ENCODE assay signal across 27 cellular contexts in the genomic region with DNA sequence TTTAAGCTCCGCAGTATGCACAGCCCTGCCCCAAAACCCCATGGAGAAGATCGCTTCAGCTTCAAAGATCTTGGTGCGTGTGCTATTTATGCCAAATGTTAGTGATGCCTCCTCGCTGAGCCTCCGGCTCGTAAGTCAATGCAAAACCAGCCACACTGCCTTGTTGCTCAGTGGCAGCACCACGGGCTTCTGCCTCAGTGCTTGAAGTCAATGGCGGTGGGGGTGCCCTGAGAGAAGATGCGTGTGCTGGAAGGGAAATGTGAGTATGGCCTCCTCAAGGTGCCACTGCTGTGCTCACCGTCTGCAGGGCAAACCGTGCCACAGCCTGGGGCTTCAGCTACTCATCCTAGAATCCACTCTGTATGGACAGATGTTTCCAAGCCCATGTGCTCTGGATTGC.
DNase-seq lines count a peak whose midpoint lies in the region; ATAC-seq and TF ChIP-seq lines count a peak whose summit lies in the region.
"Had no signal": no experiment of that assay in that cellular context is flagged by ENCODE, and none has a peak within 500 bp of the region (broad histone marks: within the 10 kb centered on the region; RNA-seq: fewer than 3 reads in every experiment).

No MANE protein-coding gene starts in this region.

- H3K9me3 Mint-ChIP-seq in activated CD4-positive, alpha-beta memory T cell treated with anti-CD3 and anti-CD28 coated beads, Interleukin-2, amount 10 ng/mL, durations not matched to agents 7 days and 5 days, result no peaks in the 10 kb centered on the region
- H3K9me3 Mint-ChIP-seq in activated CD4-positive, alpha-beta memory T cell treated with anti-CD3 and anti-CD28 coated beads for 36 hours, result no peaks in the 10 kb centered on the region
- no peaks in the 10 kb centered on the region for H3K9me3 Mint-ChIP-seq in T-cell
- no peaks in the 10 kb centered on the region for H3K9me3 Mint-ChIP-seq in natural killer cell treated with Interleukin-12 subunit alpha and Interleukin-12 subunit beta and Interleukin-15 and Interleukin-18, amount 100 ng/mL, for 72 hours
- H3K9me3 Mint-ChIP-seq: brain had no signal

- no peaks in the 10 kb centered on the region for H3K27me3 Mint-ChIP-seq in activated CD4-positive, alpha-beta memory T cell treated with anti-CD3 and anti-CD28 coated beads, Interleukin-2, amount 10 ng/mL, durations not matched to agents 7 days and 5 days
- no peaks in the 10 kb centered on the region for H3K27me3 Mint-ChIP-seq in activated CD4-positive, alpha-beta memory T cell treated with anti-CD3 and anti-CD28 coated beads for 36 hours
- no peaks in the 10 kb centered on the region for H3K27me3 Mint-ChIP-seq in T-cell
- no peaks in the 10 kb centered on the region for H3K27me3 Mint-ChIP-seq in natural killer cell treated with Interleukin-12 subunit alpha and Interleukin-12 subunit beta and Interleukin-15 and Interleukin-18, amount 100 ng/mL, for 72 hours

- H4K20me1 ChIP-seq in BLaER1, result no peaks in the 10 kb centered on the region

- H3K27me3 ChIP-seq in BLaER1, result no peaks in the 10 kb centered on the region
- H3K27me3 ChIP-seq: stomach, thyroid gland, vagina had no signal

- no peaks in the 10 kb centered on the region for H3K9me3 ChIP-seq in BLaER1
- H3K9me3 ChIP-seq: A549, psoas muscle, stomach, thyroid gland, vagina had no signal

- H3K4me3 Mint-ChIP-seq in activated CD4-positive, alpha-beta memory T cell treated with anti-CD3 and anti-CD28 coated beads, Interleukin-2, amount 10 ng/mL, durations not matched to agents 7 days and 5 days, result no peak overlapping the region
- no peak overlapping the region for H3K4me3 Mint-ChIP-seq in activated CD4-positive, alpha-beta memory T cell treated with anti-CD3 and anti-CD28 coated beads for 36 hours
- H3K4me3 Mint-ChIP-seq in T-cell, result no peak overlapping the region
- peak overlapping the region; percentile 34 for H3K4me3 Mint-ChIP-seq in natural killer cell treated with Interleukin-12 subunit alpha and Interleukin-12 subunit beta and Interleukin-15 and Interleukin-18, amount 100 ng/mL, for 72 hours
- H3K4me3 Mint-ChIP-seq: brain had no signal

- H3K4me2 ChIP-seq in BLaER1, result peak overlapping the region; percentile 84
- H3K4me2 ChIP-seq: A549 had no signal

- no peaks in the 10 kb centered on the region; the same call in 1 of the 2 replicates for H3K36me3 ChIP-seq in BLaER1
- H3K36me3 ChIP-seq: stomach, thyroid gland, vagina had no signal

- H3K4me1 ChIP-seq in BLaER1, result peaks cover 100% of the 10 kb centered on the region
- H3K4me1 ChIP-seq: A549 had no signal

- CTCF ChIA-PET in activated CD4-positive, alpha-beta memory T cell treated with anti-CD3 and anti-CD28 coated beads, Interleukin-2, amount 10 ng/mL, durations not matched to agents 7 days and 5 days (lab: Charles Lee), result interaction anchor here (3.9 kb wide), 1 partner anchor 20 kb away, joined by 23 read pairs; no protein-coding TSS in a partner anchor
- CTCF ChIA-PET in activated CD4-positive, alpha-beta memory T cell treated with anti-CD3 and anti-CD28 coated beads for 36 hours (lab: Charles Lee), result no interaction called here
- CTCF ChIA-PET in T-cell (lab: Charles Lee), result no interaction called here

- peaks cover 71% of the 10 kb centered on the region for H3K4me1 Mint-ChIP-seq in activated CD4-positive, alpha-beta memory T cell treated with anti-CD3 and anti-CD28 coated beads, Interleukin-2, amount 10 ng/mL, durations not matched to agents 7 days and 5 days
- H3K4me1 Mint-ChIP-seq in activated CD4-positive, alpha-beta memory T cell treated with anti-CD3 and anti-CD28 coated beads for 36 hours (ENCODE audit: low read depth), result peaks cover 47% of the 10 kb centered on the region
- peaks cover 71 to 84% (median 76%) of the 10 kb centered on the region in 3 donors for H3K4me1 Mint-ChIP-seq in T-cell
- H3K4me1 Mint-ChIP-seq in natural killer cell treated with Interleukin-12 subunit alpha and Interleukin-12 subunit beta and Interleukin-15 and Interleukin-18, amount 100 ng/mL, for 72 hours (ENCODE audit: low read depth in 2 of 2), result peaks cover 63 to 72% of the 10 kb centered on the region in 2 donors

- POLR2A ChIA-PET in activated CD4-positive, alpha-beta memory T cell treated with anti-CD3 and anti-CD28 coated beads, Interleukin-2, amount 10 ng/mL, durations not matched to agents 7 days and 5 days (lab: Charles Lee), result interaction anchor here (2.5 to 10.5 kb wide), 3 partner anchors 16 to 120 kb away, joined by 12 to 353 read pairs (median 21); a partner anchor contains a TSS
- POLR2A ChIA-PET in activated CD4-positive, alpha-beta memory T cell treated with anti-CD3 and anti-CD28 coated beads for 36 hours (lab: Charles Lee), result no interaction called here
- POLR2A ChIA-PET in T-cell (lab: Charles Lee), result no interaction called here

- no peak overlapping the region; the same call in 1 of the 2 replicates for H3K4me3 ChIP-seq in BLaER1
- H3K4me3 ChIP-seq: A549, psoas muscle, stomach, thyroid gland, vagina had no signal

- H3K36me3 Mint-ChIP-seq in activated CD4-positive, alpha-beta memory T cell treated with anti-CD3 and anti-CD28 coated beads, Interleukin-2, amount 10 ng/mL, durations not matched to agents 7 days and 5 days (ENCODE audit: low read depth), result peaks cover 47% of the 10 kb centered on the region
- peaks cover 6% of the 10 kb centered on the region for H3K36me3 Mint-ChIP-seq in activated CD4-positive, alpha-beta memory T cell treated with anti-CD3 and anti-CD28 coated beads for 36 hours
- H3K36me3 Mint-ChIP-seq in T-cell, result peaks cover 29% of the 10 kb centered on the region
- H3K36me3 Mint-ChIP-seq in natural killer cell treated with Interleukin-12 subunit alpha and Interleukin-12 subunit beta and Interleukin-15 and Interleukin-18, amount 100 ng/mL, for 72 hours, result no peaks in the 10 kb centered on the region

- H3K27ac ChIP-seq in BLaER1, result peak overlapping the region; percentile 98
- H3K27ac ChIP-seq: A549, psoas muscle, stomach, thyroid gland, vagina had no signal

- peak overlapping the region; percentile 98 for H3K27ac Mint-ChIP-seq in activated CD4-positive, alpha-beta memory T cell treated with anti-CD3 and anti-CD28 coated beads, Interleukin-2, amount 10 ng/mL, durations not matched to agents 7 days and 5 days
- H3K27ac Mint-ChIP-seq in activated CD4-positive, alpha-beta memory T cell treated with anti-CD3 and anti-CD28 coated beads for 36 hours, result no peak overlapping the region
- peak overlapping the region; percentile 25 to 87 for H3K27ac Mint-ChIP-seq in T-cell
- H3K27ac Mint-ChIP-seq in natural killer cell treated with Interleukin-12 subunit alpha and Interleukin-12 subunit beta and Interleukin-15 and Interleukin-18, amount 100 ng/mL, for 72 hours, result peak overlapping the region; percentile 72 to 88

- peak overlapping the region; percentile 80; the same call in 1 of the 2 replicates for H3K9ac ChIP-seq in BLaER1

- ATAC-seq in T-cell (replicated peaks in 1 of 4), result no peak
- ATAC-seq in natural killer cell treated with Interleukin-12 subunit alpha and Interleukin-12 subunit beta and Interleukin-15 and Interleukin-18, amount 100 ng/mL, for 72 hours, result no peak
- no peak for ATAC-seq in GM18502 (IDR thresholded peaks at IDR 0.05; ENCODE audit: poor library complexity, unreplicated experiment)
- no peak for ATAC-seq in GM18505 (IDR thresholded peaks at IDR 0.05; ENCODE audit: unreplicated experiment)
- ATAC-seq: A549; activated CD4-positive, CD25-positive, alpha-beta regulatory T cell treated with anti-CD3 and anti-CD28 coated beads, Interleukin-2, amount 50 U/mL, for 24 hours; psoas muscle had no signal

- no peak for DNase-seq in activated CD4-positive, alpha-beta memory T cell treated with anti-CD3 and anti-CD28 coated beads, Interleukin-2, amount 10 ng/mL, durations not matched to agents 7 days and 5 days
- DNase-seq in activated CD4-positive, alpha-beta memory T cell treated with anti-CD3 and anti-CD28 coated beads for 36 hours, result no peak
- DNase-seq in T-cell (no peak), NCI-H1105 treated with DMSO at 0.1 percent for 48 hours (lab: John Stamatoyannopoulos, UW) (no peak)
- DNase-seq in natural killer cell treated with Interleukin-12 subunit alpha and Interleukin-12 subunit beta and Interleukin-15 and Interleukin-18, amount 100 ng/mL, for 72 hours (ENCODE audit: low spot score), result no peak
- DNase-seq: activated effector memory CD4-positive, alpha-beta T cell treated with Interleukin-2 at 50 U/mL for 16 hours; COR-L47; GF-D8; hypothalamus; mesenchymal stem cell; NCI-H1092 treated with DMSO at 0.1 percent for 48 hours; NCI-H2081; NCI-H226; NCI-H69; nucleus accumbens; psoas muscle; SHP77; stimulated activated CD4-positive, alpha-beta T cell treated with anti-CD3 and anti-CD28 coated beads, Interleukin-15, amount 100 ng/mL, for 24 hours; stomach; thyroid gland had no signal

- TF ChIP-seq POLR2A in GM18505 (IDR thresholded peaks at IDR 0.05; ENCODE audit: borderline replicate concordance, extremely low read depth, insufficient read depth, insufficient read length), result no peak

- intact Hi-C loops in activated CD4-positive, alpha-beta memory T cell treated with anti-CD3 and anti-CD28 coated beads for 36 hours (cut with micrococcal nuclease), result no loop called here
